ENCODE assay signal across 10 cellular contexts in genomic region chr13:107203146-107203847, GRCh38.
DNase-seq lines count a peak whose midpoint lies in the region; ATAC-seq and TF ChIP-seq lines count a peak whose summit lies in the region.
"Had no signal": no experiment of that assay in that cellular context is flagged by ENCODE, and none has a peak within 500 bp of the region (broad histone marks: within the 10 kb centered on the region; RNA-seq: fewer than 3 reads in every experiment).

No MANE protein-coding gene starts in this region.

- no peak overlapping the region for H3K4me2 ChIP-seq in parathyroid adenoma (ENCODE audit: low read length)

- H3K36me3 Mint-ChIP-seq in activated T-cell treated with anti-CD3 and anti-CD28 coated beads, Interleukin-2, amount 50 U/mL, for 72 hours (ENCODE audit: insufficient read depth in 2 of 2), result no peaks in the 10 kb centered on the region
- H3K36me3 Mint-ChIP-seq: IgD-negative memory B cell had no signal

- no peaks in the 10 kb centered on the region for H3K9me3 ChIP-seq in parathyroid adenoma (ENCODE audit: control insufficient read depth, low read length)
- H3K9me3 ChIP-seq: thoracic aorta had no signal

- H3K79me2 ChIP-seq in parathyroid adenoma, result no peaks in the 10 kb centered on the region

- H3K4me3 ChIP-seq in epithelial cell of esophagus (ENCODE audit: low read length) (no peak overlapping the region), parathyroid adenoma (ENCODE audit: low read depth, low read length) (no peak overlapping the region)
- H3K4me3 ChIP-seq: thoracic aorta had no signal

- no peaks in the 10 kb centered on the region for H3K4me1 ChIP-seq in parathyroid adenoma

- H3K27ac Mint-ChIP-seq in activated T-cell treated with anti-CD3 and anti-CD28 coated beads, Interleukin-2, amount 50 U/mL, for 72 hours, result no peak overlapping the region
- H3K27ac Mint-ChIP-seq: IgD-negative memory B cell had no signal

- TF ChIP-seq CTCF in epithelial cell of esophagus (IDR thresholded peaks at IDR 0.05; ENCODE audit: insufficient read depth, low read depth, low read length, missing control alignments) (peak; percentile 38), parathyroid adenoma (IDR thresholded peaks at IDR 0.05) (peak; percentile 15)

- H3K27me3 Mint-ChIP-seq in activated T-cell treated with anti-CD3 and anti-CD28 coated beads, Interleukin-2, amount 50 U/mL, for 72 hours (ENCODE audit: low read depth), result peaks cover 7% of the 10 kb centered on the region
- H3K27me3 Mint-ChIP-seq: IgD-negative memory B cell had no signal

- no peak overlapping the region for H2AFZ ChIP-seq in parathyroid adenoma

- H3K9me3 Mint-ChIP-seq in activated T-cell treated with anti-CD3 and anti-CD28 coated beads, Interleukin-2, amount 50 U/mL, for 72 hours, result no peaks in the 10 kb centered on the region

- peak; percentile 48 for ATAC-seq in GM18498 (IDR thresholded peaks at IDR 0.05; ENCODE audit: unreplicated experiment)
- ATAC-seq in activated T-cell treated with anti-CD3 and anti-CD28 coated beads, Interleukin-2, amount 50 U/mL, for 72 hours (replicated peaks in 1 of 2), result no peak

- DNase-seq in KBM-7, result peak; percentile 36
- DNase-seq in epithelial cell of esophagus (ENCODE audit: low read depth), result peak; percentile 10
- no peak for DNase-seq in COLO668 (lab: John Stamatoyannopoulos, UW; ENCODE audit: unreplicated experiment)
- DNase-seq in activated T-cell treated with anti-CD3 and anti-CD28 coated beads, Interleukin-2, amount 50 U/mL, for 72 hours, result no peak
- no peak for DNase-seq in activated CD4-positive, alpha-beta T cell treated with anti-CD3 and anti-CD28 coated beads, Interleukin-2, amount 50 U/mL, for 48 hours
- no peak for DNase-seq in activated effector memory CD4-positive, alpha-beta T cell treated with Interleukin-2 at 50 U/mL for 16 hours

- H3K27me3 ChIP-seq in parathyroid adenoma (ENCODE audit: control insufficient read depth, insufficient read depth, low read length), result peaks cover 4% of the 10 kb centered on the region

- H3K4me3 Mint-ChIP-seq in activated T-cell treated with anti-CD3 and anti-CD28 coated beads, Interleukin-2, amount 50 U/mL, for 72 hours, result no peak overlapping the region
- H3K4me3 Mint-ChIP-seq: IgD-negative memory B cell had no signal

- no peak overlapping the region for H3K9ac ChIP-seq in parathyroid adenoma

- H3K27ac ChIP-seq in parathyroid adenoma, result peak overlapping the region; percentile 16
- H3K27ac ChIP-seq: thoracic aorta had no signal

- no peaks in the 10 kb centered on the region for H3K4me1 Mint-ChIP-seq in activated T-cell treated with anti-CD3 and anti-CD28 coated beads, Interleukin-2, amount 50 U/mL, for 72 hours (ENCODE audit: low read depth)

- in situ Hi-C loops in KBM-7 (cut with MboI; ENCODE audit: low pct_unique_long_range_greater_than_20kb, low sequenced_read_pairs), result loop anchor here (25.0 kb wide), 1 partner anchor 959 kb away; no protein-coding TSS in a partner anchor

- H3K36me3 ChIP-seq in parathyroid adenoma (ENCODE audit: control insufficient read depth, insufficient read depth, low read length), result no peaks in the 10 kb centered on the region
- H3K36me3 ChIP-seq: thoracic aorta had no signal

Comparison
In these comparisons a context has a peak if more than half of its experiments do, and no peak if none do; other contexts are left out.
1. DNase-seq: peak in KBM-7 (single experiment) and epithelial cell of esophagus (single experiment); none in COLO668 (single experiment), activated T-cell treated with anti-CD3 and anti-CD28 coated beads, Interleukin-2, amount 50 U/mL, for 72 hours (0 of 2), activated CD4-positive, alpha-beta T cell treated with anti-CD3 and anti-CD28 coated beads, Interleukin-2, amount 50 U/mL, for 48 hours (0 of 2) and activated effector memory CD4-positive, alpha-beta T cell treated with Interleukin-2 at 50 U/mL for 16 hours (single experiment).